ENCODE assay signal across 11 cellular contexts in genomic region chr16:70696952-70697600, GRCh38. TPM values are rescaled to one million over a fixed set of nuclear protein-coding genes. Genes with fewer than 3 reads are reported as not detected.
A peak's percentile ranks its signal among the peaks of the same experiment; 100 is the strongest.
DNase-seq lines count a peak whose midpoint lies in the region; ATAC-seq and TF ChIP-seq lines count a peak whose summit lies in the region.
"Had no signal": no experiment of that assay in that cellular context is flagged by ENCODE, and none has a peak within 500 bp of the region (broad histone marks: within the 10 kb centered on the region; RNA-seq: fewer than 3 reads in every experiment).

No MANE protein-coding gene starts in this region.

- no peak for TF ChIP-seq POLR2A in vagina (IDR thresholded peaks at IDR 0.05)

- ATAC-seq in left ventricle myocardium superior, result no peak
- no peak for ATAC-seq in HG02885 (IDR thresholded peaks at IDR 0.05; ENCODE audit: poor library complexity, unreplicated experiment)

- H3K9me3 ChIP-seq in left ventricle myocardium inferior (replicated peaks), result no peaks in the 10 kb centered on the region
- H3K9me3 ChIP-seq in mucosa of rectum (ENCODE audit: control insufficient read depth in 2 of 2, low read length in 2 of 2), result no peaks in the 10 kb centered on the region
- no peaks in the 10 kb centered on the region for H3K9me3 ChIP-seq in vagina

- no peak overlapping the region for H3K4me3 Mint-ChIP-seq in brain
- H3K4me3 Mint-ChIP-seq: neural crest cell had no signal

- DNase-seq in left ventricle myocardium inferior (no peak), left ventricle myocardium superior (no peak), vagina (ENCODE audit: extremely low spot score in 2 of 2) (no peak), NCI-H748 (lab: John Stamatoyannopoulos, UW; ENCODE audit: unreplicated experiment) (no peak)
- no peak for DNase-seq in stimulated activated CD4-positive, alpha-beta T cell treated with anti-CD3 and anti-CD28 coated beads, Interleukin-12 subunit alpha, Interleukin-12 subunit beta, amount 100 ng/mL, for 4 hours
- DNase-seq: DMS153 had no signal

- peaks cover 0 to 5% (median 0%) of the 10 kb centered on the region in 5 experiments for H3K9me3 Mint-ChIP-seq in brain
- H3K9me3 Mint-ChIP-seq: neural crest cell had no signal

- intact Hi-C loops in left ventricle myocardium inferior (cut with micrococcal nuclease), result no loop called here
- intact Hi-C loops in left ventricle myocardium superior (cut with micrococcal nuclease), result no loop called here
- intact Hi-C loops in vagina (cut with DNase I), result no loop called here

- H3K27me3 ChIP-seq in left ventricle myocardium inferior (ENCODE audit: low read depth) (no peaks in the 10 kb centered on the region), mucosa of rectum (ENCODE audit: control insufficient read depth in 2 of 2, insufficient read depth in 2 of 2, low read length in 2 of 2) (no peaks in the 10 kb centered on the region), vagina (no peaks in the 10 kb centered on the region)

- no peak for TF ChIP-seq CTCF in left ventricle myocardium inferior (IDR thresholded peaks at IDR 0.05; ENCODE audit: borderline replicate concordance)
- no peak for TF ChIP-seq CTCF in brain (conservative IDR thresholded peaks at IDR 0.05)
- no peak for TF ChIP-seq CTCF in vagina (IDR thresholded peaks at IDR 0.05)

- H3K4me3 ChIP-seq in left ventricle myocardium inferior (no peak overlapping the region), mucosa of rectum (ENCODE audit: low read length in 2 of 2) (no peak overlapping the region), vagina (no peak overlapping the region)

- H3K4me1 ChIP-seq in left ventricle myocardium inferior (peaks cover 100% of the 10 kb centered on the region), mucosa of rectum (ENCODE audit: control insufficient read depth in 2 of 2, insufficient read depth in 2 of 2, low read length in 2 of 2) (peaks cover 15 to 28% of the 10 kb centered on the region in 2 donors), vagina (peaks cover 100% of the 10 kb centered on the region)

- peak overlapping the region; percentile 58 to 100 (median 86) for H3K27ac Mint-ChIP-seq in brain

- H3K9ac ChIP-seq in mucosa of rectum (ENCODE audit: low read depth in 1 of 2, low read length in 2 of 2), result no peak overlapping the region

- H3K36me3 ChIP-seq in left ventricle myocardium inferior, result no peaks in the 10 kb centered on the region
- H3K36me3 ChIP-seq in mucosa of rectum (ENCODE audit: control insufficient read depth in 2 of 2, insufficient read depth in 2 of 2, low read length in 2 of 2), result peaks cover 0 to 11% of the 10 kb centered on the region in 2 donors
- H3K36me3 ChIP-seq in vagina, result no peaks in the 10 kb centered on the region

- H3K27ac ChIP-seq in left ventricle myocardium inferior (replicated peaks) (peak overlapping the region; percentile 93), mucosa of rectum (ENCODE audit: low read depth in 2 of 2, low read length in 2 of 2) (peak overlapping the region; percentile 10 to 38), vagina (peak overlapping the region; percentile 94)

- no peaks in the 10 kb centered on the region for H3K27me3 Mint-ChIP-seq in brain

- H3K4me1 Mint-ChIP-seq in brain, result peaks cover 98% of the 10 kb centered on the region

- H3K36me3 Mint-ChIP-seq in brain, result peaks cover 8% of the 10 kb centered on the region

RNA-seq across cellular contexts. Expression of gene MTSS2, which starts 11.2 kb away (rescaled TPM):
- total RNA-seq in left ventricle myocardium inferior (83.9 TPM), left ventricle myocardium superior (101 TPM), vagina (102 TPM)
- polyA plus RNA-seq in brain (ENCODE audit: insufficient read depth, low read depth, low replicate concordance), result 231 TPM

RNA-seq across cellular contexts. Expression of gene IL34, which starts 50.7 kb away (rescaled TPM):
- 2.1 TPM for total RNA-seq in left ventricle myocardium inferior
- total RNA-seq in left ventricle myocardium superior, result 1.5 TPM
- 6.7 TPM for polyA plus RNA-seq in brain (ENCODE audit: insufficient read depth, low read depth, low replicate concordance)
- total RNA-seq in vagina, result 6.1 TPM
- total RNA-seq: T-helper 1 cell treated with Interleukin-12 subunit alpha and Interleukin-12 subunit beta and Interleukin-4 antibody, amounts not matched to agents 30 ng/mL and 1 ng/mL, for 36 hours had no signal

Comparison
In these comparisons a context has a peak if more than half of its experiments do, and no peak if none do; other contexts are left out.
1. H3K27ac ChIP-seq: peak in every context shown above with its lines; median percentile 94 in vagina; 93 in left ventricle myocardium inferior; 24 in mucosa of rectum.